1 cellular context compared by ENCODE assay signal in the genomic region with DNA sequence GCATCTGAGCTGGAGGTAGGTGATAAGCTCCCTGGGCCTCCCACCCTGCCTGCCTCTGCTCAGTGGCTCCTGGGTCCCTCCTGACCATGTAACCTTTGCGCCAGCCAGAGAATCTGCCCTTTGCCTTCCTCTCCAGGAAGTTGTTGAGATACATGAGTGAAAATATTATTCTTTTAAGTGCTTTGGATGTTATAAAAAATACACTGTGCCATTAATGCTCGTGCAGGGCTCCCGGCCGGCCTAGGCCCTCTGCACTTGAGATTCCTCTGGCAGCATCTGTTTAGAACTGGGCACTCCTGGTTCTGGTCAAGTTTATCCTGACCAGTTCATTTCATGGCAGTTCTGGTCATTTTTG.
TF ChIP-seq lines count a peak whose summit lies in the region.

No MANE protein-coding gene starts in this region.

TF ChIP-seq in HepG2, 621 proteins besides CTCF, POLR2A, EP300 and RAD21 (continues in another document):
- TF ChIP-seq, protein P1, sequence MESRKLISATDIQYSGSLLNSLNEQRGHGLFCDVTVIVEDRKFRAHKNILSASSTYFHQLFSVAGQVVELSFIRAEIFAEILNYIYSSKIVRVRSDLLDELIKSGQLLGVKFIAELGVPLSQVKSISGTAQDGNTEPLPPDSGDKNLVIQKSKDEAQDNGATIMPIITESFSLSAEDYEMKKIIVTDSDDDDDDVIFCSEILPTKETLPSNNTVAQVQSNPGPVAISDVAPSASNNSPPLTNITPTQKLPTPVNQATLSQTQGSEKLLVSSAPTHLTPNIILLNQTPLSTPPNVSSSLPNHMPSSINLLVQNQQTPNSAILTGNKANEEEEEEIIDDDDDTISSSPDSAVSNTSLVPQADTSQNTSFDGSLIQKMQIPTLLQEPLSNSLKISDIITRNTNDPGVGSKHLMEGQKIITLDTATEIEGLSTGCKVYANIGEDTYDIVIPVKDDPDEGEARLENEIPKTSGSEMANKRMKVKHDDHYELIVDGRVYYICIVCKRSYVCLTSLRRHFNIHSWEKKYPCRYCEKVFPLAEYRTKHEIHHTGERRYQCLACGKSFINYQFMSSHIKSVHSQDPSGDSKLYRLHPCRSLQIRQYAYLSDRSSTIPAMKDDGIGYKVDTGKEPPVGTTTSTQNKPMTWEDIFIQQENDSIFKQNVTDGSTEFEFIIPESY (CRISPR knock-in tag; IDR thresholded peaks at IDR 0.05), result peak; percentile 45; the same call in 1 of the 2 replicates
- no peak for TF ChIP-seq SP5 (CRISPR knock-in tag; IDR thresholded peaks at IDR 0.05; ENCODE audit: borderline replicate concordance, low read depth)
- TF ChIP-seq ZFP62 (CRISPR knock-in tag; IDR thresholded peaks at IDR 0.05), result no peak
- TF ChIP-seq, protein P2, sequence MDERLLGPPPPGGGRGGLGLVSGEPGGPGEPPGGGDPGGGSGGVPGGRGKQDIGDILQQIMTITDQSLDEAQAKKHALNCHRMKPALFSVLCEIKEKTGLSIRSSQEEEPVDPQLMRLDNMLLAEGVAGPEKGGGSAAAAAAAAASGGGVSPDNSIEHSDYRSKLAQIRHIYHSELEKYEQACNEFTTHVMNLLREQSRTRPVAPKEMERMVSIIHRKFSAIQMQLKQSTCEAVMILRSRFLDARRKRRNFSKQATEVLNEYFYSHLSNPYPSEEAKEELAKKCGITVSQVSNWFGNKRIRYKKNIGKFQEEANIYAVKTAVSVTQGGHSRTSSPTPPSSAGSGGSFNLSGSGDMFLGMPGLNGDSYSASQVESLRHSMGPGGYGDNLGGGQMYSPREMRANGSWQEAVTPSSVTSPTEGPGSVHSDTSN (CRISPR knock-in tag; IDR thresholded peaks at IDR 0.05), result no peak
- no peak for TF ChIP-seq SPEN (CRISPR knock-in tag; IDR thresholded peaks at IDR 0.05; ENCODE audit: low read depth)
- TF ChIP-seq, protein P3, sequence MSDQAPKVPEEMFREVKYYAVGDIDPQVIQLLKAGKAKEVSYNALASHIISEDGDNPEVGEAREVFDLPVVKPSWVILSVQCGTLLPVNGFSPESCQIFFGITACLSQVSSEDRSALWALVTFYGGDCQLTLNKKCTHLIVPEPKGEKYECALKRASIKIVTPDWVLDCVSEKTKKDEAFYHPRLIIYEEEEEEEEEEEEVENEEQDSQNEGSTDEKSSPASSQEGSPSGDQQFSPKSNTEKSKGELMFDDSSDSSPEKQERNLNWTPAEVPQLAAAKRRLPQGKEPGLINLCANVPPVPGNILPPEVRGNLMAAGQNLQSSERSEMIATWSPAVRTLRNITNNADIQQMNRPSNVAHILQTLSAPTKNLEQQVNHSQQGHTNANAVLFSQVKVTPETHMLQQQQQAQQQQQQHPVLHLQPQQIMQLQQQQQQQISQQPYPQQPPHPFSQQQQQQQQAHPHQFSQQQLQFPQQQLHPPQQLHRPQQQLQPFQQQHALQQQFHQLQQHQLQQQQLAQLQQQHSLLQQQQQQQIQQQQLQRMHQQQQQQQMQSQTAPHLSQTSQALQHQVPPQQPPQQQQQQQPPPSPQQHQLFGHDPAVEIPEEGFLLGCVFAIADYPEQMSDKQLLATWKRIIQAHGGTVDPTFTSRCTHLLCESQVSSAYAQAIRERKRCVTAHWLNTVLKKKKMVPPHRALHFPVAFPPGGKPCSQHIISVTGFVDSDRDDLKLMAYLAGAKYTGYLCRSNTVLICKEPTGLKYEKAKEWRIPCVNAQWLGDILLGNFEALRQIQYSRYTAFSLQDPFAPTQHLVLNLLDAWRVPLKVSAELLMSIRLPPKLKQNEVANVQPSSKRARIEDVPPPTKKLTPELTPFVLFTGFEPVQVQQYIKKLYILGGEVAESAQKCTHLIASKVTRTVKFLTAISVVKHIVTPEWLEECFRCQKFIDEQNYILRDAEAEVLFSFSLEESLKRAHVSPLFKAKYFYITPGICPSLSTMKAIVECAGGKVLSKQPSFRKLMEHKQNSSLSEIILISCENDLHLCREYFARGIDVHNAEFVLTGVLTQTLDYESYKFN (CRISPR knock-in tag; conservative IDR thresholded peaks at IDR 0.05), result peak; percentile 65
- TF ChIP-seq, protein P4, sequence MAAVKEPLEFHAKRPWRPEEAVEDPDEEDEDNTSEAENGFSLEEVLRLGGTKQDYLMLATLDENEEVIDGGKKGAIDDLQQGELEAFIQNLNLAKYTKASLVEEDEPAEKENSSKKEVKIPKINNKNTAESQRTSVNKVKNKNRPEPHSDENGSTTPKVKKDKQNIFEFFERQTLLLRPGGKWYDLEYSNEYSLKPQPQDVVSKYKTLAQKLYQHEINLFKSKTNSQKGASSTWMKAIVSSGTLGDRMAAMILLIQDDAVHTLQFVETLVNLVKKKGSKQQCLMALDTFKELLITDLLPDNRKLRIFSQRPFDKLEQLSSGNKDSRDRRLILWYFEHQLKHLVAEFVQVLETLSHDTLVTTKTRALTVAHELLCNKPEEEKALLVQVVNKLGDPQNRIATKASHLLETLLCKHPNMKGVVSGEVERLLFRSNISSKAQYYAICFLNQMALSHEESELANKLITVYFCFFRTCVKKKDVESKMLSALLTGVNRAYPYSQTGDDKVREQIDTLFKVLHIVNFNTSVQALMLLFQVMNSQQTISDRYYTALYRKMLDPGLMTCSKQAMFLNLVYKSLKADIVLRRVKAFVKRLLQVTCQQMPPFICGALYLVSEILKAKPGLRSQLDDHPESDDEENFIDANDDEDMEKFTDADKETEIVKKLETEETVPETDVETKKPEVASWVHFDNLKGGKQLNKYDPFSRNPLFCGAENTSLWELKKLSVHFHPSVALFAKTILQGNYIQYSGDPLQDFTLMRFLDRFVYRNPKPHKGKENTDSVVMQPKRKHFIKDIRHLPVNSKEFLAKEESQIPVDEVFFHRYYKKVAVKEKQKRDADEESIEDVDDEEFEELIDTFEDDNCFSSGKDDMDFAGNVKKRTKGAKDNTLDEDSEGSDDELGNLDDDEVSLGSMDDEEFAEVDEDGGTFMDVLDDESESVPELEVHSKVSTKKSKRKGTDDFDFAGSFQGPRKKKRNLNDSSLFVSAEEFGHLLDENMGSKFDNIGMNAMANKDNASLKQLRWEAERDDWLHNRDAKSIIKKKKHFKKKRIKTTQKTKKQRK (IDR thresholded peaks at IDR 0.05; ENCODE audit: low read length), result no peak
- TF ChIP-seq, protein P5, sequence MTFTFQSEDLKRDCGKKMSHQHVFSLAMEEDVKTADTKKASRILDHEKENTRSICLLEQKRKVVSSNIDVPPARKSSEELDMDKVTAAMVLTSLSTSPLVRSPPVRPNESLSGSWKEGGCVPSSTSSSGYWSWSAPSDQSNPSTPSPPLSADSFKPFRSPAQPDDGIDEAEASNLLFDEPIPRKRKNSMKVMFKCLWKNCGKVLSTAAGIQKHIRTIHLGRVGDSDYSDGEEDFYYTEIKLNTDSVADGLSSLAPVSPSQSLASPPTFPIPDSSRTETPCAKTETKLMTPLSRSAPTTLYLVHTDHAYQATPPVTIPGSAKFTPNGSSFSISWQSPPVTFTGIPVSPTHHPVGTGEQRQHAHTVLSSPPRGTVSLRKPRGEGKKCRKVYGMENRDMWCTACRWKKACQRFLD (CRISPR knock-in tag; IDR thresholded peaks at IDR 0.05; ENCODE audit: borderline replicate concordance), result no peak
- TF ChIP-seq ZNF891 (CRISPR knock-in tag; IDR thresholded peaks at IDR 0.05), result no peak
- no peak for TF ChIP-seq LCORL (IDR thresholded peaks at IDR 0.05)
- peak; percentile 51 for TF ChIP-seq LCORL (CRISPR knock-in tag; IDR thresholded peaks at IDR 0.05)
- no peak for TF ChIP-seq NR2F1 (CRISPR knock-in tag; IDR thresholded peaks at IDR 0.05)
- TF ChIP-seq, protein P6, sequence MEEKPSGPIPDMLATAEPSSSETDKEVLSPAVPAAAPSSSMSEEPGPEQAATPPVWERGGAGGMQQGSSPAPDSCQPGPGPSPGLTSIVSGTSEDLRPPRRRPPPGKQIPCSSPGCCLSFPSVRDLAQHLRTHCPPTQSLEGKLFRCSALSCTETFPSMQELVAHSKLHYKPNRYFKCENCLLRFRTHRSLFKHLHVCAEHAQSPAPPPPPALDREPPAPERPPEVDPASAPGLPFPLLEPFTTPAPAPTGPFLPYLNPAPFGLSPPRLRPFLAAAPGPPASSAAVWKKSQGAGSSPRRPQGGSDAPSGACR (CRISPR knock-in tag; IDR thresholded peaks at IDR 0.05), result 0 out of 2 replicates have a peak, but pooled peaks have one; percentile 53
- TF ChIP-seq, protein P7, sequence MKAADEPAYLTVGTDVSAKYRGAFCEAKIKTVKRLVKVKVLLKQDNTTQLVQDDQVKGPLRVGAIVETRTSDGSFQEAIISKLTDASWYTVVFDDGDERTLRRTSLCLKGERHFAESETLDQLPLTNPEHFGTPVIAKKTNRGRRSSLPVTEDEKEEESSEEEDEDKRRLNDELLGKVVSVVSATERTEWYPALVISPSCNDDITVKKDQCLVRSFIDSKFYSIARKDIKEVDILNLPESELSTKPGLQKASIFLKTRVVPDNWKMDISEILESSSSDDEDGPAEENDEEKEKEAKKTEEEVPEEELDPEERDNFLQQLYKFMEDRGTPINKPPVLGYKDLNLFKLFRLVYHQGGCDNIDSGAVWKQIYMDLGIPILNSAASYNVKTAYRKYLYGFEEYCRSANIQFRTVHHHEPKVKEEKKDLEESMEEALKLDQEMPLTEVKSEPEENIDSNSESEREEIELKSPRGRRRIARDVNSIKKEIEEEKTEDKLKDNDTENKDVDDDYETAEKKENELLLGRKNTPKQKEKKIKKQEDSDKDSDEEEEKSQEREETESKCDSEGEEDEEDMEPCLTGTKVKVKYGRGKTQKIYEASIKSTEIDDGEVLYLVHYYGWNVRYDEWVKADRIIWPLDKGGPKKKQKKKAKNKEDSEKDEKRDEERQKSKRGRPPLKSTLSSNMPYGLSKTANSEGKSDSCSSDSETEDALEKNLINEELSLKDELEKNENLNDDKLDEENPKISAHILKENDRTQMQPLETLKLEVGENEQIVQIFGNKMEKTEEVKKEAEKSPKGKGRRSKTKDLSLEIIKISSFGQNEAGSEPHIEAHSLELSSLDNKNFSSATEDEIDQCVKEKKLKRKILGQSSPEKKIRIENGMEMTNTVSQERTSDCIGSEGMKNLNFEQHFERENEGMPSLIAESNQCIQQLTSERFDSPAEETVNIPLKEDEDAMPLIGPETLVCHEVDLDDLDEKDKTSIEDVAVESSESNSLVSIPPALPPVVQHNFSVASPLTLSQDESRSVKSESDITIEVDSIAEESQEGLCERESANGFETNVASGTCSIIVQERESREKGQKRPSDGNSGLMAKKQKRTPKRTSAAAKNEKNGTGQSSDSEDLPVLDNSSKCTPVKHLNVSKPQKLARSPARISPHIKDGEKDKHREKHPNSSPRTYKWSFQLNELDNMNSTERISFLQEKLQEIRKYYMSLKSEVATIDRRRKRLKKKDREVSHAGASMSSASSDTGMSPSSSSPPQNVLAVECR (CRISPR knock-in tag; IDR thresholded peaks at IDR 0.05; ENCODE audit: borderline replicate concordance), result 0 out of 2 replicates have a peak, but pooled peaks have one; percentile 10
- TF ChIP-seq, protein P8, sequence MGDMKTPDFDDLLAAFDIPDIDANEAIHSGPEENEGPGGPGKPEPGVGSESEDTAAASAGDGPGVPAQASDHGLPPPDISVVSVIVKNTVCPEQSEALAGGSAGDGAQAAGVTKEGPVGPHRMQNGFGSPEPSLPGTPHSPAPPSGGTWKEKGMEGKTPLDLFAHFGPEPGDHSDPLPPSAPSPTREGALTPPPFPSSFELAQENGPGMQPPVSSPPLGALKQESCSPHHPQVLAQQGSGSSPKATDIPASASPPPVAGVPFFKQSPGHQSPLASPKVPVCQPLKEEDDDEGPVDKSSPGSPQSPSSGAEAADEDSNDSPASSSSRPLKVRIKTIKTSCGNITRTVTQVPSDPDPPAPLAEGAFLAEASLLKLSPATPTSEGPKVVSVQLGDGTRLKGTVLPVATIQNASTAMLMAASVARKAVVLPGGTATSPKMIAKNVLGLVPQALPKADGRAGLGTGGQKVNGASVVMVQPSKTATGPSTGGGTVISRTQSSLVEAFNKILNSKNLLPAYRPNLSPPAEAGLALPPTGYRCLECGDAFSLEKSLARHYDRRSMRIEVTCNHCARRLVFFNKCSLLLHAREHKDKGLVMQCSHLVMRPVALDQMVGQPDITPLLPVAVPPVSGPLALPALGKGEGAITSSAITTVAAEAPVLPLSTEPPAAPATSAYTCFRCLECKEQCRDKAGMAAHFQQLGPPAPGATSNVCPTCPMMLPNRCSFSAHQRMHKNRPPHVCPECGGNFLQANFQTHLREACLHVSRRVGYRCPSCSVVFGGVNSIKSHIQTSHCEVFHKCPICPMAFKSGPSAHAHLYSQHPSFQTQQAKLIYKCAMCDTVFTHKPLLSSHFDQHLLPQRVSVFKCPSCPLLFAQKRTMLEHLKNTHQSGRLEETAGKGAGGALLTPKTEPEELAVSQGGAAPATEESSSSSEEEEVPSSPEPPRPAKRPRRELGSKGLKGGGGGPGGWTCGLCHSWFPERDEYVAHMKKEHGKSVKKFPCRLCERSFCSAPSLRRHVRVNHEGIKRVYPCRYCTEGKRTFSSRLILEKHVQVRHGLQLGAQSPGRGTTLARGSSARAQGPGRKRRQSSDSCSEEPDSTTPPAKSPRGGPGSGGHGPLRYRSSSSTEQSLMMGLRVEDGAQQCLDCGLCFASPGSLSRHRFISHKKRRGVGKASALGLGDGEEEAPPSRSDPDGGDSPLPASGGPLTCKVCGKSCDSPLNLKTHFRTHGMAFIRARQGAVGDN (CRISPR knock-in tag; IDR thresholded peaks at IDR 0.05), result peak; percentile 64
- no peak for TF ChIP-seq ZNF747 (CRISPR knock-in tag; IDR thresholded peaks at IDR 0.05; ENCODE audit: borderline replicate concordance)
- no peak for TF ChIP-seq FOXA1 (IDR thresholded peaks at IDR 0.05)
- TF ChIP-seq FOXA1 (CRISPR knock-in tag; IDR thresholded peaks at IDR 0.05), result no peak
- TF ChIP-seq RXRB (CRISPR knock-in tag; IDR thresholded peaks at IDR 0.05; ENCODE audit: borderline replicate concordance), result peak; percentile 56; the same call in 1 of the 2 replicates
- TF ChIP-seq ZNF501 (CRISPR knock-in tag; IDR thresholded peaks at IDR 0.05), result 0 out of 2 replicates have a peak, but pooled peaks have one; percentile 53
- no peak for TF ChIP-seq NR1H2 (CRISPR knock-in tag; IDR thresholded peaks at IDR 0.05; ENCODE audit: borderline replicate concordance, low read depth)
- TF ChIP-seq RXRA (CRISPR knock-in tag; IDR thresholded peaks at IDR 0.05), result no peak
